ENCODE assay signal across 23 cellular contexts in the genomic region with DNA sequence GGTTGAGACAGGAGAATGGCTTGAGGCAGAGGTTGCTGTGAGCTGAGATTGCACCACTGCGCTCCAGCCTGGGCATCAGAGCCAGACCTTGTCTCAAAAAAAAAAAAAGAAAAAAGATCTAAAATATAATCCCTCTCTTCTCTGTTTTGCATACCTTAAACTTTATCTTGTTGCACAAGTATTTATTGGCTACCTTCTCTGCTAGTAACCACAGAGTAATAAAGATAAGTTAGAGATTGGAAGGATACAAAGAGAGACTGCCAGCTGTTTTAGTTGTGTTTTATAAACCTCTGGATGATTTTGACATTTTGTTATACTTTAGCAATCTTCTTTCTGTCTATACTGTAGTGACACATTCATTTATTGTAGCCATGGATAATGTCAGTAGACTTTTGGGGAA. TPM values are rescaled to one million over a fixed set of nuclear protein-coding genes. Genes with fewer than 3 reads are reported as not detected.
A peak's percentile ranks its signal among the peaks of the same experiment; 100 is the strongest.
DNase-seq lines count a peak whose midpoint lies in the region; ATAC-seq and TF ChIP-seq lines count a peak whose summit lies in the region.
"Had no signal": no experiment of that assay in that cellular context is flagged by ENCODE, and none has a peak within 500 bp of the region (broad histone marks: within the 10 kb centered on the region; RNA-seq: fewer than 3 reads in every experiment).

No MANE protein-coding gene starts in this region.

- H3K4me3 ChIP-seq in Caco-2 (ENCODE audit: low read depth, low read length) (no peak overlapping the region), ectodermal cell (ENCODE audit: insufficient read depth, low read depth, low read length) (no peak overlapping the region), mucosa of descending colon (no peak overlapping the region)
- H3K4me3 ChIP-seq: BLaER1, GM23338, HAP-1 had no signal

- no peak for TF ChIP-seq CTCF in Caco-2 (IDR thresholded peaks at IDR 0.05; ENCODE audit: insufficient read depth in 1 of 2, low read depth in 1 of 2, low read length in 1 of 2, severe bottlenecking in 1 of 2, unreplicated experiment in 1 of 2)
- TF ChIP-seq CTCF in mucosa of descending colon (IDR thresholded peaks at IDR 0.05): no peak
- TF ChIP-seq CTCF in Calu3 (IDR thresholded peaks at IDR 0.05; ENCODE audit: unreplicated experiment): no peak

- H3K4me1 ChIP-seq in Caco-2: peaks cover 4% of the 10 kb centered on the region
- H3K4me1 ChIP-seq in ectodermal cell (ENCODE audit: control insufficient read depth, insufficient read depth, low read length): no peaks in the 10 kb centered on the region
- H3K4me1 ChIP-seq in mucosa of descending colon (ENCODE audit: low read depth): peaks cover 5% of the 10 kb centered on the region
- H3K4me1 ChIP-seq: HAP-1 had no signal

- H3K36me3 Mint-ChIP-seq in Caco-2 (ENCODE audit: insufficient read depth, unreplicated experiment) (peaks cover 6% of the 10 kb centered on the region), Calu3 (ENCODE audit: insufficient read depth, unreplicated experiment) (peaks cover 6% of the 10 kb centered on the region)

- H3K4me1 Mint-ChIP-seq in Caco-2 (ENCODE audit: low read depth, unreplicated experiment) (no peaks in the 10 kb centered on the region), Calu3 (ENCODE audit: low read depth, unreplicated experiment) (no peaks in the 10 kb centered on the region)
- H3K4me1 Mint-ChIP-seq: GM23338 had no signal

- ATAC-seq in mucosa of descending colon: peak; percentile 58
- ATAC-seq: GM23338, SK-N-SH treated with all-trans-retinoic acid at 6 μM for 48 hours had no signal

- peak; percentile 8 to 34 for DNase-seq in Caco-2
- DNase-seq in LoVo (ENCODE audit: low spot score): peak; percentile 5
- DNase-seq in mucosa of descending colon: no peak
- DNase-seq in DMS79 treated with DMSO at 0.1 percent for 48 hours (lab: John Stamatoyannopoulos, UW): no peak
- DNase-seq in T-helper 1 cell: no peak
- DNase-seq in Calu3: no peak
- DNase-seq: CD4-positive, CD25-positive, alpha-beta regulatory T cell; DMS53; Karpas-422; MV-4-11; NCI-H1105; NCI-H1436 treated with DMSO at 0.1 percent for 48 hours; NCI-H187 treated with DMSO at 0.1 percent for 48 hours; NCI-H2171 treated with DMSO at 0.1 percent for 48 hours; NCI-H345; NCI-H510A treated with DMSO at 0.1 percent for 48 hours; NCI-H748 treated with DMSO at 0.1 percent for 48 hours had no signal

- no peak overlapping the region for H3K27ac Mint-ChIP-seq in Caco-2 (ENCODE audit: unreplicated experiment)
- no peak overlapping the region for H3K27ac Mint-ChIP-seq in Calu3 (ENCODE audit: unreplicated experiment)
- H3K27ac Mint-ChIP-seq: CD4-positive, CD25-positive, alpha-beta regulatory T cell; GM23338 had no signal

- H3K36me3 ChIP-seq in Caco-2 (ENCODE audit: control insufficient read depth, insufficient read depth, low read length) (no peaks in the 10 kb centered on the region), ectodermal cell (ENCODE audit: control insufficient read depth, insufficient read depth, low read length) (no peaks in the 10 kb centered on the region), mucosa of descending colon (ENCODE audit: low read depth) (no peaks in the 10 kb centered on the region)
- H3K36me3 ChIP-seq: HAP-1 had no signal

- H3K27me3 Mint-ChIP-seq in Caco-2 (ENCODE audit: insufficient read depth, unreplicated experiment) (no peaks in the 10 kb centered on the region), Calu3 (ENCODE audit: unreplicated experiment) (no peaks in the 10 kb centered on the region)
- H3K27me3 Mint-ChIP-seq: CD4-positive, CD25-positive, alpha-beta regulatory T cell had no signal

- no peaks in the 10 kb centered on the region for H3K27me3 ChIP-seq in Caco-2 (replicated peaks; ENCODE audit: control insufficient read depth, insufficient read depth, low read length)
- no peaks in the 10 kb centered on the region for H3K27me3 ChIP-seq in ectodermal cell (ENCODE audit: control insufficient read depth, insufficient read depth, low read length, poor library complexity, severe bottlenecking)
- H3K27me3 ChIP-seq: BLaER1 had no signal

- CTCF ChIA-PET in Caco-2 (lab: Charles Lee) (no interaction called here), Calu3 (lab: Charles Lee) (interaction anchor here (1.1 kb wide), 1 partner anchor 75 kb away, joined by 3 read pairs; a partner anchor contains a TSS)

- peak overlapping the region; percentile 44 for H3K27ac ChIP-seq in ectodermal cell (ENCODE audit: insufficient read depth, low read depth, low read length, poor library complexity, severe bottlenecking)
- H3K27ac ChIP-seq: BLaER1, HL-60 had no signal

- H3K9me3 ChIP-seq in Caco-2: no peaks in the 10 kb centered on the region
- no peaks in the 10 kb centered on the region for H3K9me3 ChIP-seq in ectodermal cell (ENCODE audit: control insufficient read depth, low read length)
- H3K9me3 ChIP-seq in mucosa of descending colon: no peaks in the 10 kb centered on the region
- H3K9me3 ChIP-seq: BLaER1, HAP-1 had no signal

- POLR2A ChIA-PET in Caco-2 (lab: Charles Lee): no interaction called here

- H3K4me3 Mint-ChIP-seq in Caco-2 (ENCODE audit: unreplicated experiment) (no peak overlapping the region), Calu3 (ENCODE audit: low read depth, unreplicated experiment) (no peak overlapping the region)
- H3K4me3 Mint-ChIP-seq: CD4-positive, CD25-positive, alpha-beta regulatory T cell; GM23338 had no signal

- H3K9me3 Mint-ChIP-seq in Caco-2 (ENCODE audit: unreplicated experiment) (no peaks in the 10 kb centered on the region), Calu3 (ENCODE audit: low read depth, unreplicated experiment) (no peaks in the 10 kb centered on the region)
- H3K9me3 Mint-ChIP-seq: GM23338 had no signal

- intact Hi-C loops in Caco-2 (cut with micrococcal nuclease; ENCODE audit: unreplicated experiment) (no loop called here), mucosa of descending colon (cut with DNase I, micrococcal nuclease) (no loop called here), Calu3 (cut with micrococcal nuclease; ENCODE audit: unreplicated experiment) (no loop called here)

- 82 to 94% methylated on average over 1 of the region's 1 CpG for WGBS in ectodermal cell, 2 experiments

- BruUV-seq in Caco-2 (replicated peaks; lab: Mats Ljungman, UMichigan): no TSS peak
- no TSS peak for BruUV-seq in Calu3 (replicated peaks; lab: Mats Ljungman, UMichigan)

RNA-seq across cellular contexts. Expression of a gene that starts 27.7 kb away (rescaled TPM):
- total RNA-seq in Caco-2 (2022) (18.1 and 19.7 TPM in 2 replicates), mucosa of descending colon (10 to 100 TPM; 16.6 to 34.5 (median 16.9) TPM), Calu3 (2022) (28.5 and 29.8 TPM in 2 replicates)
- polyA plus RNA-seq in ectodermal cell (2013, experiment 1 of 4): 14.7 TPM
- polyA plus RNA-seq in ectodermal cell (2013, experiment 2 of 4): 12.2 TPM
- polyA plus RNA-seq in ectodermal cell (2013, experiment 3 of 4): 10.0 TPM
- 10.7 TPM for polyA plus RNA-seq in ectodermal cell (2013, experiment 4 of 4)

Comparison
In these comparisons a context has a peak if more than half of its experiments do, and no peak if none do; other contexts are left out.
1. DNase-seq: peak in Caco-2 (2 of 2) and LoVo (single experiment); none in mucosa of descending colon (0 of 3), DMS79 treated with DMSO at 0.1 percent for 48 hours (single experiment), T-helper 1 cell (0 of 5) and Calu3 (single experiment).